24 cellular contexts compared by ENCODE assay signal in the genomic region with DNA sequence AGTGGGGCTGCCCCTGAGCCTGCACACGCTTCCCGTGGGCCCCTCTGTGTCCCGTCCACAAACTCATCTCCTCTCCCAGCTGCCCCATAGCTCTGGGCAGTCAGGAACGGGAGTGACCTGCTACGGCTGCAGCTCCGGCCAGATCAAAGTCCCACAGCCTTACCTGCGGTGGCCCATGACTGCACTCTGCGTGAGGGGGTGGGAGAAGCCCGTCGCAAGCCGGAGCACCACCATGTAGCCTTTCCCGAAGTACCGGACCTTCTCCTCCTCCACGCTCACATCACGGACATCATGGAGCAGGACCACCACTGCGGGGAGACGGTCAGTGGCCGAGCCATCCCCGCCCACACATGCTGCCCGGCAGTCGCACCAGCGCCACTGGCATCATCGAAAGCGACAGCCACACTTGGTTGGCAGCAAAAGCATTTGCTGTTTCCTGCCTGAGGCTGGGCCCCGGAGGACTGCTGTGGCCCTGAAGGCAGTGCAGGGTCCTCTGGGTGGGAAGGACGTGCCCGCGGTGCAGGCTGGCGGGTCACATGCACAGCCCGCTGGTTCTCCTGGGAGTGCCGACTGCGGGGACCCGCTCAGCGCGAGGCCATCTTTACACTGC. TPM values are rescaled to one million over a fixed set of nuclear protein-coding genes. Genes with fewer than 3 reads are reported as not detected.
DNase-seq lines count a peak whose midpoint lies in the region; ATAC-seq and TF ChIP-seq lines count a peak whose summit lies in the region.
"Had no signal": no experiment of that assay in that cellular context is flagged by ENCODE, and none has a peak within 500 bp of the region (broad histone marks: within the 10 kb centered on the region; RNA-seq: fewer than 3 reads in every experiment).

No MANE protein-coding gene starts in this region.

- WGBS in SK-N-SH (ENCODE audit: low lambda C conversion rate) = 94% methylated on average over 20 of the region's 35 CpGs
- WGBS in spleen, 5 donors = 75 to 94% (median 81%) methylated on average over 31 to 35 of the region's 35 CpGs

- H2AFZ ChIP-seq in SK-N-SH (ENCODE audit: low read depth) = no peak overlapping the region

- peaks cover 4 to 26% of the 10 kb centered on the region in 2 experiments; a peak in 1 of 4 replicates for H3K4me1 ChIP-seq in SK-N-SH (ENCODE audit: control insufficient read depth in 1 of 2, insufficient read depth in 2 of 2, low read depth in 1 of 2, low read length in 1 of 2)
- peaks cover 30 to 95% (median 85%) of the 10 kb centered on the region in 6 donors for H3K4me1 ChIP-seq in spleen

- TF ChIP-seq CTCF in SK-N-SH (IDR thresholded peaks at IDR 0.05) (no peak), spleen (IDR thresholded peaks at IDR 0.05 in 8 of 11, conservative IDR thresholded peaks at IDR 0.05 in 3 of 11) (no peak)

- H3K9me3 ChIP-seq in SK-N-SH = no peaks in the 10 kb centered on the region
- no peaks in the 10 kb centered on the region for H3K9me3 ChIP-seq in spleen
- H3K9me3 ChIP-seq: HAP-1, uterus had no signal

- intact Hi-C loops in spleen (cut with DNase I; ENCODE audit: low total_unique reads) = no loop called here

- H3K9ac ChIP-seq in SK-N-SH = no peak overlapping the region

- no peak for TF ChIP-seq RAD21 in SK-N-SH (IDR thresholded peaks at IDR 0.05; ENCODE audit: low read length)

- peaks cover 12% of the 10 kb centered on the region for H3F3A ChIP-seq in SK-N-SH (replicated peaks; ENCODE audit: insufficient read depth)

- CTCF ChIA-PET in SK-N-SH (lab: Yijun Ruan, JAX) = interaction anchor here (0.6 to 1.5 kb wide), 3 partner anchors 8 to 159 kb away, joined by 3 read pairs; no protein-coding TSS in a partner anchor

- no peak overlapping the region; a peak in 1 of 4 replicates for H3K27ac ChIP-seq in SK-N-SH (ENCODE audit: low read depth in 2 of 2, low read length in 1 of 2)
- peak overlapping the region; percentile 36 to 76 (median 62) for H3K27ac ChIP-seq in spleen
- H3K27ac ChIP-seq: 22Rv1 had no signal

- H4K20me1 ChIP-seq in SK-N-SH (ENCODE audit: insufficient read depth) = peaks cover 18% of the 10 kb centered on the region

- peaks cover 32% of the 10 kb centered on the region for H3K79me2 ChIP-seq in SK-N-SH (ENCODE audit: insufficient read depth)

- TF ChIP-seq POLR2A in spleen (IDR thresholded peaks at IDR 0.05) = no peak

- H3K4me3 ChIP-seq in SK-N-SH (ENCODE audit: low read depth in 2 of 2, low read length in 1 of 2) = no peak overlapping the region
- H3K4me3 ChIP-seq in spleen = peak overlapping the region in 1 of 8 donors; percentile 24
- H3K4me3 ChIP-seq: HAP-1, uterus had no signal

- H3K36me3 ChIP-seq in SK-N-SH (replicated peaks in 1 of 2; ENCODE audit: control insufficient read depth in 1 of 2, insufficient read depth in 2 of 2, low read length in 1 of 2) = peaks cover 7 to 57% of the 10 kb centered on the region in 2 experiments
- peaks cover 0 to 80% (median 61%) of the 10 kb centered on the region in 6 donors for H3K36me3 ChIP-seq in spleen
- H3K36me3 ChIP-seq: uterus had no signal

- ATAC-seq in SK-N-SH treated with all-trans-retinoic acid at 6 μM for 48 hours (no peak), GM21367 (IDR thresholded peaks at IDR 0.05; ENCODE audit: unreplicated experiment) (no peak)

- DNase-seq in SK-N-SH (peak; percentile 28), cerebellum (ENCODE audit: low spot score) (peak; percentile 36), spleen (no peak), activated gamma-delta T cell (lab: John Stamatoyannopoulos, UW) (no peak)
- DNase-seq: activated CD4-positive, alpha-beta T cell treated with anti-CD3 and anti-CD28 coated beads, Interleukin-2, amount 50 U/mL, for 1 hour; AML-193; COR-L47; DMS79 treated with DMSO at 0.1 percent for 48 hours; hippocampal formation; islet precursor cell; Kasumi-1; mesenchymal stem cell; NCI-H1048; NCI-H1930; NCI-H226; OCI-M1; retina; SHP77; stimulated activated CD4-positive, alpha-beta T cell treated with anti-CD3 and anti-CD28 coated beads, Interleukin-4, amount 100 ng/mL, for 4 hours; uterus had no signal

- no peak for TF ChIP-seq EP300 in SK-N-SH (IDR thresholded peaks at IDR 0.05; ENCODE audit: borderline replicate concordance in 1 of 2, low read depth in 1 of 2, low read length in 1 of 2)

- H3K27me3 ChIP-seq in SK-N-SH (ENCODE audit: insufficient read depth) = no peaks in the 10 kb centered on the region
- H3K27me3 ChIP-seq in spleen (replicated peaks in 1 of 7) = no peaks in the 10 kb centered on the region
- H3K27me3 ChIP-seq: uterus had no signal

- no peaks in the 10 kb centered on the region for H3K9me2 ChIP-seq in SK-N-SH

- H3K4me2 ChIP-seq in SK-N-SH = no peak overlapping the region

- POLR2A ChIA-PET in SK-N-SH (lab: Yijun Ruan, JAX) = no interaction called here

TF ChIP-seq in SK-N-SH, 30 proteins besides CTCF, POLR2A, EP300 and RAD21:
- TF ChIP-seq SMC3 (IDR thresholded peaks at IDR 0.05; ENCODE audit: low read depth, low read length) = no peak

TF ChIP-seq in SK-N-SH treated with all-trans-retinoic acid at 6 μM for 48 hours, 23 proteins besides CTCF, POLR2A, EP300 and RAD21:
- TF ChIP-seq, protein P1, sequence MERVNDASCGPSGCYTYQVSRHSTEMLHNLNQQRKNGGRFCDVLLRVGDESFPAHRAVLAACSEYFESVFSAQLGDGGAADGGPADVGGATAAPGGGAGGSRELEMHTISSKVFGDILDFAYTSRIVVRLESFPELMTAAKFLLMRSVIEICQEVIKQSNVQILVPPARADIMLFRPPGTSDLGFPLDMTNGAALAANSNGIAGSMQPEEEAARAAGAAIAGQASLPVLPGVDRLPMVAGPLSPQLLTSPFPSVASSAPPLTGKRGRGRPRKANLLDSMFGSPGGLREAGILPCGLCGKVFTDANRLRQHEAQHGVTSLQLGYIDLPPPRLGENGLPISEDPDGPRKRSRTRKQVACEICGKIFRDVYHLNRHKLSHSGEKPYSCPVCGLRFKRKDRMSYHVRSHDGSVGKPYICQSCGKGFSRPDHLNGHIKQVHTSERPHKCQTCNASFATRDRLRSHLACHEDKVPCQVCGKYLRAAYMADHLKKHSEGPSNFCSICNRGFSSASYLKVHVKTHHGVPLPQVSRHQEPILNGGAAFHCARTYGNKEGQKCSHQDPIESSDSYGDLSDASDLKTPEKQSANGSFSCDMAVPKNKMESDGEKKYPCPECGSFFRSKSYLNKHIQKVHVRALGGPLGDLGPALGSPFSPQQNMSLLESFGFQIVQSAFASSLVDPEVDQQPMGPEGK (CRISPR knock-in tag; IDR thresholded peaks at IDR 0.05; ENCODE audit: borderline replicate concordance) = no peak

RNA-seq across cellular contexts. Expression of a gene that starts 6.2 kb away (rescaled TPM):
- polyA plus RNA-seq in SK-N-SH (2012; rRNA removed) (160 and 165 TPM in 2 replicates), spleen (100 to 1,000 TPM; 105 to 192 (median 132) TPM)
- 97.3 and 115 TPM in 2 replicates for polyA plus RNA-seq in SK-N-SH (2012; cell fraction: cytosol; rRNA removed)
- 403 and 584 TPM in 2 replicates for polyA plus RNA-seq in SK-N-SH (2012; cell fraction: nucleus; rRNA removed)
- total RNA-seq in cerebellum (32.2 TPM), spleen (100 to 1,000 TPM; 225 to 333 (median 288) TPM)

RNA-seq across cellular contexts. Expression of a gene that starts 14.2 kb away (rescaled TPM):
- polyA plus RNA-seq in SK-N-SH (2012; rRNA removed) (128 and 130 TPM in 2 replicates), spleen (100 to 1,000 TPM in 2 of 3 donors, 10 to 100 TPM in 1; 75.7 to 117 (median 116) TPM)
- polyA plus RNA-seq in SK-N-SH (2012; cell fraction: cytosol; rRNA removed) = 90.6 and 112 TPM in 2 replicates
- polyA plus RNA-seq in SK-N-SH (2012; cell fraction: nucleus; rRNA removed) = 222 and 289 TPM in 2 replicates
- total RNA-seq in cerebellum (67.9 TPM), spleen (100 to 1,000 TPM in 3 of 7 donors, 10 to 100 TPM in 4; 59.5 to 127 (median 93.0) TPM)

RNA-seq across cellular contexts. Expression of a gene that starts 26.0 kb away (rescaled TPM):
- polyA plus RNA-seq in SK-N-SH (2012; rRNA removed) = 57.1 and 68.2 TPM in 2 replicates
- 38.7 and 54.7 TPM in 2 replicates for polyA plus RNA-seq in SK-N-SH (2012; cell fraction: cytosol; rRNA removed)
- 67.2 and 94.3 TPM in 2 replicates for polyA plus RNA-seq in SK-N-SH (2012; cell fraction: nucleus; rRNA removed)
- total RNA-seq in cerebellum = 18.1 TPM
- 10 to 100 TPM; 21.3 to 28.1 (median 23.1) TPM for total RNA-seq in spleen
- polyA plus RNA-seq in spleen = 10 to 100 TPM; 10.3 to 17.9 (median 12.9) TPM

RNA-seq across cellular contexts. Expression of a gene that starts 26.2 kb away (rescaled TPM):
- polyA plus RNA-seq in SK-N-SH (2012; rRNA removed) = 38.8 and 43.1 TPM in 2 replicates
- polyA plus RNA-seq in SK-N-SH (2012; cell fraction: cytosol; rRNA removed) = 10.8 and 18.1 TPM in 2 replicates
- polyA plus RNA-seq in SK-N-SH (2012; cell fraction: nucleus; rRNA removed) = 328 and 454 TPM in 2 replicates
- 17.8 TPM for total RNA-seq in cerebellum
- total RNA-seq in spleen = 10 to 100 TPM; 62.3 to 88.0 (median 73.5) TPM
- 100 to 1,000 TPM in 2 of 3 donors, 10 to 100 TPM in 1; 86.3 to 272 (median 257) TPM for polyA plus RNA-seq in spleen

Comparison
In these comparisons a context has a peak if more than half of its experiments do, and no peak if none do; other contexts are left out.
1. DNase-seq: peak in SK-N-SH (single experiment) and cerebellum (single experiment); none in spleen (single experiment) and activated gamma-delta T cell (single experiment).
2. H3K27ac ChIP-seq: peak in spleen (8 of 8); none in SK-N-SH (0 of 2).